Comparison of ENCODE assay signal across 8 cellular contexts in the genomic region with DNA sequence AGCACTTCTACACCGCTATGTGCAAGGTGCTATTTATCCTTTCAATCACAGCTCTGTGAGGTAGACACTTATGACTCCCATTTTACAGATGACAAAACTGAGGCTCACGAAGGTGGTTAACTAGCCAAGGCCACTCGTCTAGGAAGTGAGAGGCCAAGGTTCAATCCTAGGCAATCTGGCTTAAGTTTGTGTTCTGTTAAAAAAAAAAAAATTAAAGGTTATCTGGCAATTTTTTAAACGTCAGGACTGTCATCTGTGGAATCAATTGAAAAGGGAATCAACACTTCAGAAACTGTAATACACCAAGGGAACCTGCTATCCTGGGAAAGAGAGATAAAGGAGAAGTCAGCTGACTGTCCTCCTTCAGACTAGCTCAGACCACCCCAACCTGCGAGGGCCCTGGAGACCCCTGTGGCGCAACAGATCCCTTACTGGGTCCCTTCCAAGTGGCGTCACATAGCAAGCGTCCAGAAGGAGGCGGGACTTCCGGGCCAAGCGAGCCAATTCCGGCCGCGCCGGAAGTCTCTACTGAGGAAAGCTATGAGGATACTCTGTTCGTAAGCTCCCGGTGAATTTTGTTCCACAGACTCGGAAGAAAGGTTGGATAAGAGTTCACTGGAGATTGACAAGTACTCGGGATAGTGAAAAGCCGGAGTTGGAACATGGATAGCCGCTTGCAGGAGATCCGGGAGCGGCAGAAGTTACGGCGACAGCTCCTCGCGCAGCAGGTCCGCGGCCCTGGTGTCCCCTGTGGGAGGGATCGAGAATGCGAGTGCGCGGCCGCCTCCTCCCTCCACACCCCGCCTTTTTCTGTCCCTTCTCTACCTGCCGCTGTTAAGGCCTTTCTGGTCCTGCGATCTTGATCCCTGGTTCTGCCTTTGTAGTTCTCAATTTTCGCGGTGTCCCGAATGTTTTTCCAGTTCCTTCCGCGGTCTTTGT. TPM values are rescaled to one million over a fixed set of nuclear protein-coding genes. Genes with fewer than 3 reads are reported as not detected.
DNase-seq lines count a peak whose midpoint lies in the region; ATAC-seq and TF ChIP-seq lines count a peak whose summit lies in the region.

A gene (plus strand): TSS at position 520 of the 939 bp plus-strand sequence. CDS start 143 bp downstream, at position 663.

- 0 out of 2 replicates have a peak, but pooled peaks cover 2% of the 10 kb centered on the region for H3K36me3 ChIP-seq in Caco-2 (ENCODE audit: control insufficient read depth, insufficient read depth, low read length)
- peaks cover 24% of the 10 kb centered on the region for H3K36me3 ChIP-seq in NT2/D1 (ENCODE audit: insufficient read depth, insufficient read length, low read length)

- peaks cover 4% of the 10 kb centered on the region; the same call in 1 of the 2 replicates for H3K4me1 ChIP-seq in Caco-2
- no peaks in the 10 kb centered on the region for H3K4me1 ChIP-seq in NT2/D1 (ENCODE audit: insufficient read depth, insufficient read length)

- ATAC-seq in GM21360 (IDR thresholded peaks at IDR 0.05; ENCODE audit: unreplicated experiment), result peak; percentile 99

- BruUV-seq in Caco-2 (replicated peaks; lab: Mats Ljungman, UMichigan), result TSS peak; percentile 87

- H3K9me3 Mint-ChIP-seq in Caco-2 (ENCODE audit: unreplicated experiment) (no peaks in the 10 kb centered on the region), endothelial cell (ENCODE audit: unreplicated experiment) (no peaks in the 10 kb centered on the region), mesothelial cell of epicardium (no peaks in the 10 kb centered on the region)

- TF ChIP-seq CTCF in Caco-2 (IDR thresholded peaks at IDR 0.05; ENCODE audit: insufficient read depth in 1 of 2, low read depth in 1 of 2, low read length in 1 of 2, severe bottlenecking in 1 of 2, unreplicated experiment in 1 of 2) (peak in 1 of 2 experiments; percentile 21), endothelial cell (IDR thresholded peaks at IDR 0.05; ENCODE audit: unreplicated experiment) (no peak), mesothelial cell of epicardium (IDR thresholded peaks at IDR 0.05; ENCODE audit: unreplicated experiment) (no peak)

- intact Hi-C loops in Caco-2 (cut with micrococcal nuclease; ENCODE audit: unreplicated experiment), result loop anchor here (2.0 to 5.0 kb wide), 2 partner anchors 94 to 403 kb away; no protein-coding TSS in a partner anchor

- H3K4me1 Mint-ChIP-seq in Caco-2 (ENCODE audit: low read depth, unreplicated experiment) (peaks cover 12% of the 10 kb centered on the region), endothelial cell (ENCODE audit: unreplicated experiment) (peaks cover 9% of the 10 kb centered on the region), mesothelial cell of epicardium (peaks cover 23% of the 10 kb centered on the region)

- H3K4me3 ChIP-seq in Caco-2 (ENCODE audit: low read depth, low read length), result peak within 1 kb of the TSS; percentile 73
- H3K4me3 ChIP-seq in NT2/D1 (ENCODE audit: insufficient read length, low read depth), result peak within 1 kb of the TSS; percentile 80

- peak within 1 kb of the TSS; percentile 85 for H3K9ac ChIP-seq in NT2/D1 (ENCODE audit: insufficient read length, low read depth)

- H3K27me3 ChIP-seq in Caco-2 (replicated peaks; ENCODE audit: control insufficient read depth, insufficient read depth, low read length) (no peaks in the 10 kb centered on the region), NT2/D1 (ENCODE audit: insufficient read depth, insufficient read length) (no peaks in the 10 kb centered on the region)

- H3K9me3 ChIP-seq in Caco-2, result no peaks in the 10 kb centered on the region
- H3K9me3 ChIP-seq in NT2/D1 (ENCODE audit: insufficient read depth, low read length), result no peaks in the 10 kb centered on the region

- no peaks in the 10 kb centered on the region for H3K27me3 Mint-ChIP-seq in Caco-2 (ENCODE audit: insufficient read depth, unreplicated experiment)
- H3K27me3 Mint-ChIP-seq in endothelial cell (ENCODE audit: unreplicated experiment), result peaks cover 3% of the 10 kb centered on the region
- H3K27me3 Mint-ChIP-seq in mesothelial cell of epicardium (ENCODE audit: low read depth), result no peaks in the 10 kb centered on the region

- POLR2A ChIA-PET in Caco-2 (lab: Charles Lee), result interaction anchor here (0.6 to 1.0 kb wide), 2 partner anchors 93 to 455 kb away, joined by 3 read pairs; no protein-coding TSS in a partner anchor

- H3K27ac Mint-ChIP-seq in Caco-2 (ENCODE audit: unreplicated experiment) (peak within 1 kb of the TSS; percentile 96), endothelial cell (ENCODE audit: unreplicated experiment) (peak within 1 kb of the TSS; percentile 98), mesothelial cell of epicardium (peak within 1 kb of the TSS; percentile 97)

- DNase-seq in Caco-2, result peak; percentile 92
- DNase-seq in HT1080 (ENCODE audit: low read depth), result peak; percentile 89
- peak; percentile 84 for DNase-seq in NT2/D1 (ENCODE audit: low read depth, low spot score)
- peak; percentile 80 for DNase-seq in activated CD8-positive, alpha-beta memory T cell treated with anti-CD3 and anti-CD28 coated beads, Interleukin-2, amount 50 U/mL, for 24 hours (ENCODE audit: extremely low read depth)
- peak; percentile 90 for DNase-seq in endothelial cell (ENCODE audit: low spot score)
- peak; percentile 75 to 91 for DNase-seq in mesothelial cell of epicardium (ENCODE audit: low spot score in 2 of 2, unreplicated experiment in 2 of 2)
- peak; percentile 80 to 82 for DNase-seq in stimulated activated CD8-positive, alpha-beta memory T cell treated with anti-CD3 and anti-CD28 coated beads, Interleukin-15, amount 100 ng/mL, for 48 hours (ENCODE audit: low read depth in 2 of 2)

- CTCF ChIA-PET in Caco-2 (lab: Charles Lee), result interaction anchor here (0.7 to 1.4 kb wide), 4 partner anchors 9 to 261 kb away, joined by 3 to 5 read pairs (median 4); no protein-coding TSS in a partner anchor

- peaks cover 28% of the 10 kb centered on the region for H3K36me3 Mint-ChIP-seq in Caco-2 (ENCODE audit: insufficient read depth, unreplicated experiment)
- peaks cover 8% of the 10 kb centered on the region for H3K36me3 Mint-ChIP-seq in endothelial cell (ENCODE audit: low read depth, unreplicated experiment)
- H3K36me3 Mint-ChIP-seq in mesothelial cell of epicardium, result peaks cover 6% of the 10 kb centered on the region

- H3K4me3 Mint-ChIP-seq in Caco-2 (ENCODE audit: unreplicated experiment), result peak within 1 kb of the TSS; percentile 95
- H3K4me3 Mint-ChIP-seq in endothelial cell (ENCODE audit: unreplicated experiment), result peak within 1 kb of the TSS; percentile 100
- H3K4me3 Mint-ChIP-seq in mesothelial cell of epicardium, result peak within 1 kb of the TSS; percentile 97

RNA-seq across cellular contexts. Expression of the gene that starts here (rescaled TPM):
- total RNA-seq in Caco-2 (2022) (46.7 and 51.8 TPM in 2 replicates), endothelial cell (ENCODE audit: unreplicated experiment) (45.0 TPM), mesothelial cell of epicardium (60.2 to 64.6 TPM (median 62.7 TPM) in 3 replicates)
- 21.1 and 22.9 TPM in 2 replicates for total RNA-seq in HT1080 (2014; rRNA removed; shearing (Covaris generic))
- polyA plus RNA-seq in HT1080 (2015; cell fraction: cytosol; rRNA removed), result 17.3 and 18.6 TPM in 2 replicates
- 46.5 and 60.6 TPM in 2 replicates for polyA plus RNA-seq in HT1080 (2015; cell fraction: nucleus; rRNA removed)

Comparison
In these comparisons a context has a peak if more than half of its experiments do, and no peak if none do; other contexts are left out.
1. Peak in every context shown above with its lines: DNase-seq, ATAC-seq and H3K4me3 ChIP-seq.